ENCODE assay signal across 17 cellular contexts in genomic region chr4:81060587-81061339, GRCh38. TPM values are rescaled to one million over a fixed set of nuclear protein-coding genes. Genes with fewer than 3 reads are reported as not detected.
"Had no signal": no experiment of that assay in that cellular context is flagged by ENCODE, and none has a peak within 500 bp of the region (broad histone marks: within the 10 kb centered on the region; RNA-seq: fewer than 3 reads in every experiment).

No MANE protein-coding gene starts in this region.

- H3K27me3 ChIP-seq: esophagus muscularis mucosa, gastrocnemius medialis, pancreas, uterus had no signal

- H3K4me1 ChIP-seq: gastrocnemius medialis, heart right ventricle, neural progenitor cell, pancreas, uterus had no signal

- DNase-seq: effector memory CD8-positive, alpha-beta T cell; gastrocnemius medialis; heart right ventricle; hypothalamus; kidney glomerular epithelial cell; nucleus accumbens; pancreas; right cardiac atrium; small intestine; stimulated activated CD4-positive, alpha-beta T cell treated with anti-CD3 and anti-CD28 coated beads, Interleukin-2, amount 100 ng/mL, for 48 hours; stimulated activated naive CD4-positive, alpha-beta T cell treated with Interleukin-2 at 50 U/mL for 16 hours; uterus had no signal

- H3K9me3 ChIP-seq: esophagus muscularis mucosa, gastrocnemius medialis, heart right ventricle, pancreas, uterus had no signal

- H3K27ac ChIP-seq: epithelial cell of prostate, esophagus muscularis mucosa, gastrocnemius medialis, heart right ventricle, neural progenitor cell, pancreas, uterus had no signal

- FAIRE-seq: pancreas, small intestine had no signal

- ATAC-seq: effector memory CD8-positive, alpha-beta T cell; gastrocnemius medialis; heart right ventricle; natural killer cell treated with Interleukin-12 subunit alpha and Interleukin-12 subunit beta and Interleukin-15 and Interleukin-18, amount 100 ng/mL, for 72 hours; pancreas; right cardiac atrium had no signal

- H3K9ac ChIP-seq: neural progenitor cell had no signal

- H3K4me3 ChIP-seq: esophagus muscularis mucosa, gastrocnemius medialis, heart right ventricle, neural progenitor cell, pancreas, uterus had no signal

- H3K36me3 ChIP-seq: esophagus muscularis mucosa, gastrocnemius medialis, heart right ventricle, neural progenitor cell, pancreas, uterus had no signal

- H3K4me2 ChIP-seq: neural progenitor cell had no signal

- H2AFZ ChIP-seq: neural progenitor cell had no signal

RNA-seq across cellular contexts. Expression of gene BMP3, which starts 30.3 kb away (rescaled TPM):
- total RNA-seq: fibroblast of villous mesenchyme, right cardiac atrium had no signal
- polyA plus RNA-seq: heart right ventricle had no signal
